In genomic region chr20:19688031-19688806, GRCh38 we compare ENCODE assay signal across 1 cellular context.
TF ChIP-seq lines count a peak whose summit lies in the region.

No MANE protein-coding gene starts in this region.

TF ChIP-seq in HepG2, 621 proteins besides CTCF, POLR2A, EP300 and RAD21 (continued from another document):
- TF ChIP-seq KLF16 (CRISPR knock-in tag; IDR thresholded peaks at IDR 0.05) (no peak), ZSCAN31 (CRISPR knock-in tag; IDR thresholded peaks at IDR 0.05; ENCODE audit: low read depth) (no peak), SNRNP70 (IDR thresholded peaks at IDR 0.05; ENCODE audit: low read depth, low read length) (no peak), GABPA (IDR thresholded peaks at IDR 0.05; ENCODE audit: low read depth, low read length) (no peak), GABPA (CRISPR knock-in tag; IDR thresholded peaks at IDR 0.05; ENCODE audit: low read depth) (peak; percentile 65), GFI1 (CRISPR knock-in tag; IDR thresholded peaks at IDR 0.05; ENCODE audit: borderline replicate concordance) (no peak), KDM1A (CRISPR knock-in tag; IDR thresholded peaks at IDR 0.05) (no peak), KAT7 (CRISPR knock-in tag; IDR thresholded peaks at IDR 0.05; ENCODE audit: borderline replicate concordance) (no peak), KDM2A (CRISPR knock-in tag; IDR thresholded peaks at IDR 0.05; ENCODE audit: borderline replicate concordance, low read depth) (peak; percentile 49; the same call in 1 of the 2 replicates), ZNF547 (CRISPR knock-in tag; IDR thresholded peaks at IDR 0.05) (no peak), ZBTB38 (CRISPR knock-in tag; IDR thresholded peaks at IDR 0.05) (no peak), ZFX (CRISPR knock-in tag; IDR thresholded peaks at IDR 0.05; ENCODE audit: low read depth) (peak; percentile 48; the same call in 1 of the 2 replicates), RFXAP (CRISPR knock-in tag; IDR thresholded peaks at IDR 0.05; ENCODE audit: borderline replicate concordance) (no peak), XRCC5 (optimal IDR thresholded peaks at IDR 0.05; ENCODE audit: low read length) (peak; percentile 86), KLF15 (CRISPR knock-in tag; IDR thresholded peaks at IDR 0.05; ENCODE audit: borderline replicate concordance) (no peak), ATF2 (CRISPR knock-in tag; IDR thresholded peaks at IDR 0.05) (no peak), FOXP1 (IDR thresholded peaks at IDR 0.05) (no peak), FOXP1 (CRISPR knock-in tag; IDR thresholded peaks at IDR 0.05) (no peak), SIX4 (CRISPR knock-in tag; IDR thresholded peaks at IDR 0.05) (no peak), DNMT1 (CRISPR knock-in tag; IDR thresholded peaks at IDR 0.05) (no peak), NFKB2 (CRISPR knock-in tag; IDR thresholded peaks at IDR 0.05; ENCODE audit: borderline replicate concordance) (no peak), HIVEP1 (CRISPR knock-in tag; IDR thresholded peaks at IDR 0.05) (no peak), ZNF710 (CRISPR knock-in tag; IDR thresholded peaks at IDR 0.05; ENCODE audit: borderline replicate concordance) (no peak), MYC (CRISPR knock-in tag; IDR thresholded peaks at IDR 0.05; ENCODE audit: borderline replicate concordance) (no peak), ASH2L (IDR thresholded peaks at IDR 0.05; ENCODE audit: insufficient read length, low read depth, low read length) (no peak), MIER2 (CRISPR knock-in tag; IDR thresholded peaks at IDR 0.05) (no peak), ZNF280B (CRISPR knock-in tag; IDR thresholded peaks at IDR 0.05; ENCODE audit: borderline replicate concordance) (no peak), ZNF784 (CRISPR knock-in tag; IDR thresholded peaks at IDR 0.05; ENCODE audit: borderline replicate concordance) (no peak), ZNF768 (CRISPR knock-in tag; IDR thresholded peaks at IDR 0.05) (no peak), PITX1 (CRISPR knock-in tag; IDR thresholded peaks at IDR 0.05) (no peak), NFKBIZ (CRISPR knock-in tag; IDR thresholded peaks at IDR 0.05) (no peak), GPN1 (CRISPR knock-in tag; IDR thresholded peaks at IDR 0.05; ENCODE audit: borderline replicate concordance) (no peak), CREB1 (IDR thresholded peaks at IDR 0.05) (no peak), CREB1 (CRISPR knock-in tag; IDR thresholded peaks at IDR 0.05) (no peak)
